8 cellular contexts compared by ENCODE assay signal in the genomic region with DNA sequence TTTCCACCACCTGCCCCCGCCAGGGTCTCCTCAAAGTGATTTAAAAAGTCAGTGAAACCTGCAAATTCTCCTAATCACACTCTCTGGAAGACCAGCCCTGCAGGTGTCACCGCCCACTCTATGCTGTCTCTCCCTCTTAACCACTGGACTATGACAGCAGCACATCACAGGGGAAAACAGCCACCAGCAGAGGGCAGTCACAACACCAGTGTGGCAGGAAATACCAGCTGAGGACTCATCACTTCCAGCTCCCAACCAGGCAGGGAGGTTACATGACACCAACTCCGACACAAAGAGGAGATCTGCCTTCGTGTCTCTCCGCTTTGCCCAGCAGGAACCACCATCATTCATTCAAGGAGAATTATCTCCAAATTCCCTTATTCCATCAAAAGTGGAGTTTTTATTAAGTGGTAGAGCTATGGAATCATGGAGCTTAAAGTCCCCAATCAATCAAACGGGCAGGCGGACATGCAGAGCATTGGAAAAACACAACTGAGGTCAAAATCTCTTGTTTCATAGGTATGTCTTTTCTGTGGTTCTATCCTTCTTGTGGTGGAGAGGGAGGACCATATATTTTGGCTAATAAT.
A peak's percentile ranks its signal among the peaks of the same experiment; 100 is the strongest.
DNase-seq lines count a peak whose midpoint lies in the region; ATAC-seq, FAIRE-seq and TF ChIP-seq lines count a peak whose summit lies in the region.

No MANE protein-coding gene starts in this region.

- H2AFZ ChIP-seq in GM23248 (0 out of 2 replicates have a peak overlapping the region, but pooled peaks have one; percentile 50), Loucy (ENCODE audit: low read length) (peak overlapping the region; percentile 31; the same call in 1 of the 2 replicates)

- TF ChIP-seq POLR2A in heart left ventricle (IDR thresholded peaks at IDR 0.05) = no peak

- no peak for DNase-seq in D721Med (ENCODE audit: insufficient read length, low spot score)
- peak; percentile 76 for DNase-seq in GM23248
- DNase-seq in SK-N-DZ (ENCODE audit: low spot score) = peak; percentile 72
- DNase-seq in activated naive CD4-positive, alpha-beta T cell treated with anti-CD3 and anti-CD28 coated beads, Interleukin-2, amount 50 U/mL, for 72 hours (ENCODE audit: low spot score in 2 of 2) = peak; percentile 68 to 79
- peak; percentile 63 to 82 (median 70) for DNase-seq in heart left ventricle
- peak; percentile 76 for DNase-seq in pulmonary artery endothelial cell (ENCODE audit: low read depth, low spot score)
- DNase-seq in aorta = peak; percentile 89 to 92

- TF ChIP-seq CTCF in D721Med (IDR thresholded peaks at IDR 0.05; ENCODE audit: insufficient read depth, missing control alignments) = peak; percentile 73
- peak; percentile 95 for TF ChIP-seq CTCF in Loucy (conservative IDR thresholded peaks at IDR 0.05; ENCODE audit: low read length)
- peak; percentile 40 to 71 (median 56) for TF ChIP-seq CTCF in heart left ventricle (IDR thresholded peaks at IDR 0.05)

- in situ Hi-C loops in GM23248 (cut with MboI) = no loop called here

- H3K27ac Mint-ChIP-seq in activated naive CD4-positive, alpha-beta T cell treated with anti-CD3 and anti-CD28 coated beads, Interleukin-2, amount 50 U/mL, for 72 hours = no peak overlapping the region

- H3K36me3 Mint-ChIP-seq in activated naive CD4-positive, alpha-beta T cell treated with anti-CD3 and anti-CD28 coated beads, Interleukin-2, amount 50 U/mL, for 72 hours = no peaks in the 10 kb centered on the region

- H3K27me3 ChIP-seq in GM23248 (replicated peaks; ENCODE audit: insufficient read depth) (no peaks in the 10 kb centered on the region), Loucy (ENCODE audit: insufficient read depth, low read length, poor library complexity, severe bottlenecking) (no peaks in the 10 kb centered on the region), heart left ventricle (no peaks in the 10 kb centered on the region), aorta (ENCODE audit: control insufficient read depth in 1 of 2, insufficient read depth in 2 of 2, low read length in 1 of 2) (no peaks in the 10 kb centered on the region)

- peak; percentile 58 for FAIRE-seq in D721Med (lab: Jason Lieb, UNC)

- H3K9me3 Mint-ChIP-seq in activated naive CD4-positive, alpha-beta T cell treated with anti-CD3 and anti-CD28 coated beads, Interleukin-2, amount 50 U/mL, for 72 hours = no peaks in the 10 kb centered on the region

- H3K9ac ChIP-seq in GM23248 (no peak overlapping the region), Loucy (ENCODE audit: low read depth, low read length, poor library complexity, severe bottlenecking) (no peak overlapping the region)

- H3K4me1 ChIP-seq in GM23248 (ENCODE audit: insufficient read depth) (peaks cover 3% of the 10 kb centered on the region; the same call in 1 of the 2 replicates), Loucy (ENCODE audit: insufficient read depth, low read length, poor library complexity, severe bottlenecking) (no peaks in the 10 kb centered on the region), heart left ventricle (peaks cover 0 to 27% (median 12%) of the 10 kb centered on the region in 12 donors), aorta (ENCODE audit: control insufficient read depth in 1 of 2, insufficient read depth in 2 of 2, low read length in 2 of 2) (peaks cover 0 to 6% of the 10 kb centered on the region in 2 donors)

- H3K36me3 ChIP-seq in GM23248 (ENCODE audit: low read depth) (no peaks in the 10 kb centered on the region), Loucy (ENCODE audit: insufficient read depth, low read length) (no peaks in the 10 kb centered on the region), heart left ventricle (peaks cover 0 to 16% (median 1%) of the 10 kb centered on the region in 9 donors), aorta (ENCODE audit: control insufficient read depth in 1 of 2, insufficient read depth in 2 of 2, low read length in 1 of 2) (no peaks in the 10 kb centered on the region)

- H3K79me2 ChIP-seq in GM23248 (ENCODE audit: insufficient read depth) = no peaks in the 10 kb centered on the region
- no peaks in the 10 kb centered on the region for H3K79me2 ChIP-seq in Loucy (ENCODE audit: insufficient read depth, low read length)

- H3K4me2 ChIP-seq in GM23248 (ENCODE audit: unreplicated experiment) = no peak overlapping the region
- H3K4me2 ChIP-seq in Loucy (ENCODE audit: low read depth, low read length, poor library complexity, severe bottlenecking) = no peak overlapping the region

- no peaks in the 10 kb centered on the region for H3K9me2 ChIP-seq in GM23248 (ENCODE audit: insufficient read depth)
- H3K9me2 ChIP-seq in Loucy (replicated peaks; ENCODE audit: low read depth, low read length) = no peaks in the 10 kb centered on the region

- H3F3A ChIP-seq in GM23248 (ENCODE audit: insufficient read depth) (no peaks in the 10 kb centered on the region), Loucy (ENCODE audit: low read depth) (no peaks in the 10 kb centered on the region)

- 73 to 81% methylated on average over 7 of the region's 7 CpGs for WGBS in GM23248 (ENCODE audit: low coverage in 1 of 2, low lambda C conversion rate in 2 of 2, missing lambda C conversion rate in 2 of 2), 2 experiments
- WGBS in heart left ventricle, 4 donors = 79 to 90% (median 83%) methylated on average over 7 of the region's 7 CpGs
- 86 to 88% methylated on average over 7 of the region's 7 CpGs for WGBS in aorta, 2 donors

- peak; percentile 89 to 93 for ATAC-seq in activated naive CD4-positive, alpha-beta T cell treated with anti-CD3 and anti-CD28 coated beads, Interleukin-2, amount 50 U/mL, for 72 hours
- ATAC-seq in heart left ventricle (peak; percentile 32 to 70 (median 66)), aorta (ENCODE audit: low FRiP score) (no peak)

- H3K27ac ChIP-seq in GM23248 (no peak overlapping the region), heart left ventricle (peak overlapping the region in 2 of 12 donors; percentile 68 to 73), aorta (ENCODE audit: low read depth in 1 of 2, low read length in 2 of 2) (no peak overlapping the region)

- H3K9me3 ChIP-seq in GM23248 (ENCODE audit: low read depth) (no peaks in the 10 kb centered on the region), Loucy (ENCODE audit: insufficient read depth, low read depth, low read length) (no peaks in the 10 kb centered on the region), heart left ventricle (no peaks in the 10 kb centered on the region), aorta (ENCODE audit: control insufficient read depth, low read length) (no peaks in the 10 kb centered on the region)

- H3K4me3 ChIP-seq in GM23248 = no peak overlapping the region
- H3K4me3 ChIP-seq in Loucy (ENCODE audit: low read length, poor library complexity, severe bottlenecking) = no peak overlapping the region
- no peak overlapping the region for H3K4me3 ChIP-seq in heart left ventricle
- H3K4me3 ChIP-seq in aorta (ENCODE audit: low read length in 2 of 2) = no peak overlapping the region

- intact Hi-C loops in heart left ventricle (cut with DNase I) = loop anchor here in 5 of 10 donors (2.0 to 10.0 kb wide), 4 partner anchors 54 to 374 kb away; a partner anchor contains a TSS
- intact Hi-C loops in aorta (cut with DNase I) = loop anchor here (2.0 kb wide), 2 partner anchors 54 to 56 kb away; no protein-coding TSS in a partner anchor

- H4K20me1 ChIP-seq in GM23248 (ENCODE audit: insufficient read depth) = no peaks in the 10 kb centered on the region
- no peaks in the 10 kb centered on the region for H4K20me1 ChIP-seq in Loucy (ENCODE audit: insufficient read depth, low read length, poor library complexity, severe bottlenecking)
